In genomic region chr12:49664591-49665146, GRCh38 we compare ENCODE assay signal across 8 cellular contexts. TPM values are rescaled to one million over a fixed set of nuclear protein-coding genes. Genes with fewer than 3 reads are reported as not detected.
DNase-seq lines count a peak whose midpoint lies in the region; ATAC-seq and TF ChIP-seq lines count a peak whose summit lies in the region.

No MANE protein-coding gene starts in this region.

- H3K4me3 ChIP-seq in coronary artery (no peak overlapping the region), spleen (no peak overlapping the region)

- peaks cover 0 to 21% (median 0%) of the 10 kb centered on the region in 6 donors for H3K36me3 ChIP-seq in spleen

- DNase-seq in activated naive CD4-positive, alpha-beta T cell treated with anti-CD3 and anti-CD28 coated beads for 36 hours: no peak
- DNase-seq in activated naive CD4-positive, alpha-beta T cell (lab: John Stamatoyannopoulos, UW): no peak
- DNase-seq in coronary artery (ENCODE audit: low spot score) (no peak), spleen (peak; percentile 57), AML-193 (lab: John Stamatoyannopoulos, UW) (no peak), substantia nigra (lab: John Stamatoyannopoulos, UW) (no peak)

- no peak overlapping the region for H3K4me3 Mint-ChIP-seq in activated naive CD4-positive, alpha-beta T cell treated with anti-CD3 and anti-CD28 coated beads for 36 hours

- ATAC-seq in HG03442 (IDR thresholded peaks at IDR 0.05; ENCODE audit: unreplicated experiment): peak; percentile 52
- ATAC-seq in HG03139 (IDR thresholded peaks at IDR 0.05; ENCODE audit: unreplicated experiment): no peak

- TF ChIP-seq CTCF in coronary artery (IDR thresholded peaks at IDR 0.05) (no peak), spleen (IDR thresholded peaks at IDR 0.05 in 8 of 11, conservative IDR thresholded peaks at IDR 0.05 in 3 of 11) (no peak)

- intact Hi-C loops in activated naive CD4-positive, alpha-beta T cell treated with anti-CD3 and anti-CD28 coated beads for 36 hours (cut with micrococcal nuclease): no loop called here
- intact Hi-C loops in spleen (cut with DNase I; ENCODE audit: low total_unique reads): no loop called here

- H3K36me3 Mint-ChIP-seq in activated naive CD4-positive, alpha-beta T cell treated with anti-CD3 and anti-CD28 coated beads for 36 hours (ENCODE audit: low read depth): peaks cover 8% of the 10 kb centered on the region

- 68 to 76% (median 72%) methylated on average over 4 of the region's 4 CpGs for WGBS in spleen, 5 donors

- H3K9me3 ChIP-seq in spleen: no peaks in the 10 kb centered on the region

- H3K9me3 Mint-ChIP-seq in activated naive CD4-positive, alpha-beta T cell treated with anti-CD3 and anti-CD28 coated beads for 36 hours: no peaks in the 10 kb centered on the region

- H3K4me1 ChIP-seq in spleen: peaks cover 41 to 100% (median 85%) of the 10 kb centered on the region in 6 donors

- TF ChIP-seq POLR2A in spleen (IDR thresholded peaks at IDR 0.05): no peak

- H3K27me3 ChIP-seq in spleen (replicated peaks in 1 of 7): no peaks in the 10 kb centered on the region

- H3K27ac Mint-ChIP-seq in activated naive CD4-positive, alpha-beta T cell treated with anti-CD3 and anti-CD28 coated beads for 36 hours: peak overlapping the region; percentile 72

- CTCF ChIA-PET in activated naive CD4-positive, alpha-beta T cell treated with anti-CD3 and anti-CD28 coated beads for 36 hours (lab: Charles Lee): interaction anchor here (0.6 to 1.6 kb wide), 7 partner anchors 12 to 113 kb away, joined by 3 to 5 read pairs (median 4); no protein-coding TSS in a partner anchor

- peak overlapping the region; percentile 74 to 77 for H3K27ac ChIP-seq in coronary artery
- H3K27ac ChIP-seq in spleen: peak overlapping the region in 7 of 8 donors; percentile 78 to 87 (median 82)
- no peak overlapping the region for H3K27ac ChIP-seq in substantia nigra (ENCODE audit: low read depth, low read length, poor library complexity, severe bottlenecking)

- H3K27me3 Mint-ChIP-seq in activated naive CD4-positive, alpha-beta T cell treated with anti-CD3 and anti-CD28 coated beads for 36 hours (ENCODE audit: low read depth): no peaks in the 10 kb centered on the region

- peaks cover 92% of the 10 kb centered on the region for H3K4me1 Mint-ChIP-seq in activated naive CD4-positive, alpha-beta T cell treated with anti-CD3 and anti-CD28 coated beads for 36 hours (ENCODE audit: low read depth)

RNA-seq across cellular contexts. Expression of gene PRPF40B, which starts 41.3 kb away (rescaled TPM):
- total RNA-seq in activated naive CD4-positive, alpha-beta T cell treated with anti-CD3 and anti-CD28 coated beads for 36 hours: 1 to 10 TPM; 7.2 to 7.7 TPM
- total RNA-seq in spleen: 10 to 100 TPM in 6 of 7 donors, 1 to 10 TPM in 1; 8.0 to 28.3 (median 20.7) TPM
- polyA plus RNA-seq in spleen: 10 to 100 TPM in 2 of 3 donors, 1 to 10 TPM in 1; 5.9 to 18.0 (median 13.7) TPM

RNA-seq across cellular contexts. Expression of gene FMNL3, which starts 42.5 kb away (rescaled TPM):
- total RNA-seq in activated naive CD4-positive, alpha-beta T cell treated with anti-CD3 and anti-CD28 coated beads for 36 hours: 10 to 100 TPM; 20.0 to 20.7 TPM
- 10 to 100 TPM; 26.4 to 46.9 (median 37.0) TPM for total RNA-seq in spleen
- polyA plus RNA-seq in spleen: 10 to 100 TPM in 1 of 3 donors, 1 to 10 TPM in 2; 8.6 to 13.0 (median 9.9) TPM

RNA-seq across cellular contexts. Expression of gene FAM186B, which starts 59.2 kb away (rescaled TPM):
- under 1 TPM in 1 of 2 experiments, not detected in 1; 0.12 TPM for total RNA-seq in activated naive CD4-positive, alpha-beta T cell treated with anti-CD3 and anti-CD28 coated beads for 36 hours
- under 1 TPM in 4 of 7 donors, not detected in 3; 0.27 to 0.67 (median 0.41) TPM for total RNA-seq in spleen
- under 1 TPM in 2 of 3 donors, not detected in 1; 0.08 to 0.10 TPM for polyA plus RNA-seq in spleen
